In the genomic region with DNA sequence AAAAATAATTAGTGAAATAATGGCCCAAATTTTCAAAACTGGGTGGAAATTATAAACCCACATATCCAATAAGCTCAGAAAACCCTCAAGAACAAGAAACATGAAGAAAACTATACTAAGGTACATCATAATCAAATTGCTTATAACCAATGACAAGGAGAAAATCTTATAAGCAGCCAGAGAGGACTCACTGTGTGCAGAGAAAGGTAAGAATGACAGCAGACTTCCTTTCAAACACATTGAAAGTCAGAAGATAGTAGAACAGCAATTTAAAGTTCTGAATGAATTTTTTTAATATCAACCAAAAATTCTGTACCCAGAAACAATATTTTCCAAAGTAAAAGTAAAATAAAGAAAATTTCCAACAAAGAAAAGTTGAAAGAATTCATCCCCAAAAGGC, we compare ENCODE assay signal across 31 cellular contexts.
"Had no signal": no experiment of that assay in that cellular context is flagged by ENCODE, and none has a peak within 500 bp of the region (broad histone marks: within the 10 kb centered on the region; RNA-seq: fewer than 3 reads in every experiment).

No MANE protein-coding gene starts in this region.

- H3K36me3 ChIP-seq: neutrophil, pancreas, transverse colon, uterus had no signal

- H3K9me3 ChIP-seq: neutrophil, pancreas had no signal

- DNase-seq: dorsolateral prefrontal cortex; effector CD4-positive, alpha-beta T cell; foreskin keratinocyte; glutamatergic neuron; heart right ventricle; hippocampal formation; left cardiac atrium; left lung; mesenchymal stem cell; mucosa of descending colon; naive B cell; pancreas; stimulated activated CD4-positive, alpha-beta T cell treated with anti-CD3 and anti-CD28 coated beads, Interleukin-12 subunit alpha, Interleukin-12 subunit beta, amount 100 ng/mL, for 4 hours; stimulated activated CD4-positive, alpha-beta T cell treated with anti-CD3 and anti-CD28 coated beads, Interleukin-1b, Interleukin-23, amount 100 ng/mL, for 48 hours; stimulated activated CD4-positive, alpha-beta T cell treated with anti-CD3 and anti-CD28 coated beads, Interleukin-4, amount 100 ng/mL, for 1 hour; stimulated activated CD8-positive, alpha-beta memory T cell treated with anti-CD3 and anti-CD28 coated beads, Interleukin-4, amount 100 ng/mL, for 48 hours; stimulated activated naive CD4-positive, alpha-beta T cell; stimulated activated naive CD8-positive, alpha-beta T cell treated with anti-CD3 and anti-CD28 coated beads, Interleukin-15, amount 100 ng/mL, for 72 hours; transverse colon; upper lobe of right lung; uterus had no signal

- H3K27ac ChIP-seq: dorsolateral prefrontal cortex, epithelial cell of prostate, foreskin keratinocyte, heart right ventricle, left lung, neutrophil, pancreas, suprapubic skin, transverse colon, upper lobe of right lung, uterus had no signal

- ATAC-seq: esophagus mucosa; foreskin keratinocyte; left cardiac atrium; left lung; mucosa of descending colon; natural killer cell treated with Interleukin-12 subunit alpha and Interleukin-12 subunit beta and Interleukin-15 and Interleukin-18, amount 100 ng/mL, for 72 hours; pancreas; sciatic nerve; stimulated activated naive CD8-positive, alpha-beta T cell treated with anti-CD3 and anti-CD28 coated beads, Interleukin-15, amount 100 ng/mL, for 72 hours; upper lobe of right lung had no signal

- H3K4me2 ChIP-seq: smooth muscle cell had no signal

- H3K4me1 ChIP-seq: foreskin keratinocyte, left lung, pancreas, suprapubic skin, transverse colon, upper lobe of right lung, uterus had no signal

- H3K27me3 ChIP-seq: heart right ventricle, left lung, neutrophil, pancreas, suprapubic skin, transverse colon, upper lobe of right lung, uterus had no signal

- H3K4me3 Mint-ChIP-seq: mesothelial cell of epicardium; naive B cell; natural killer cell treated with Interleukin-12 subunit alpha and Interleukin-12 subunit beta and Interleukin-15 and Interleukin-18, amount 100 ng/mL, for 72 hours; neural crest cell; stimulated activated naive CD8-positive, alpha-beta T cell treated with anti-CD3 and anti-CD28 coated beads, Interleukin-15, amount 100 ng/mL, for 72 hours had no signal

- H3K27ac Mint-ChIP-seq: mesothelial cell of epicardium; natural killer cell treated with Interleukin-12 subunit alpha and Interleukin-12 subunit beta and Interleukin-15 and Interleukin-18, amount 100 ng/mL, for 72 hours; stimulated activated naive CD8-positive, alpha-beta T cell treated with anti-CD3 and anti-CD28 coated beads, Interleukin-15, amount 100 ng/mL, for 72 hours had no signal

- H3K4me3 ChIP-seq: dorsolateral prefrontal cortex, heart right ventricle, left lung, mucosa of descending colon, pancreas, smooth muscle cell, suprapubic skin, transverse colon, upper lobe of right lung, uterus had no signal

- FAIRE-seq: islet of Langerhans, pancreas had no signal

- H3K4me1 Mint-ChIP-seq: mesothelial cell of epicardium; naive B cell; neural crest cell; stimulated activated naive CD8-positive, alpha-beta T cell treated with anti-CD3 and anti-CD28 coated beads, Interleukin-15, amount 100 ng/mL, for 72 hours had no signal
